24 cellular contexts compared by ENCODE assay signal in genomic region chr5:120072054-120072453, GRCh38.
"Had no signal": no experiment of that assay in that cellular context is flagged by ENCODE, and none has a peak within 500 bp of the region (broad histone marks: within the 10 kb centered on the region; RNA-seq: fewer than 3 reads in every experiment).

No MANE protein-coding gene starts in this region.

- ATAC-seq: naive thymus-derived CD8-positive, alpha-beta T cell; natural killer cell treated with Interleukin-12 subunit alpha and Interleukin-12 subunit beta and Interleukin-15 and Interleukin-18, amount 100 ng/mL, for 72 hours; pancreas; right lobe of liver; stimulated activated memory B cell treated with anti-CD40 and anti-IgM and Interleukin-4, amounts not matched to agents 10 μg/mL and 1 μg/mL and 100 μg/mL, for 72 hours; stimulated activated naive CD8-positive, alpha-beta T cell treated with anti-CD3 and anti-CD28 coated beads, Interleukin-15, amount 100 ng/mL, for 72 hours; stimulated activated naive CD8-positive, alpha-beta T cell treated with anti-CD3 and anti-CD28 coated beads, Interleukin-15, Interleukin-2, amounts not matched to agents 100 U/mL and 50 U/mL, for 24 hours; upper lobe of right lung had no signal

- DNase-seq: naive thymus-derived CD8-positive, alpha-beta T cell; nephron progenitor cell; nucleus accumbens; pancreas; retina; right cardiac atrium; right lobe of liver; spleen; stimulated activated CD4-positive, alpha-beta T cell treated with anti-CD3 and anti-CD28 coated beads, Interleukin-12 subunit alpha, Interleukin-12 subunit beta, amount 100 ng/mL, for 4 hours; stimulated activated CD4-positive, alpha-beta T cell treated with anti-CD3 and anti-CD28 coated beads, Interleukin-1b, Interleukin-23, amount 100 ng/mL, for 48 hours; stimulated activated CD4-positive, alpha-beta T cell treated with anti-CD3 and anti-CD28 coated beads, Interleukin-4, amount 100 ng/mL, for 1 hour; stimulated activated CD4-positive, alpha-beta T cell treated with anti-CD3 and anti-CD28 coated beads, Interleukin-4, amount 100 ng/mL, for 4 hours; stimulated activated CD8-positive, alpha-beta memory T cell treated with anti-CD3 and anti-CD28 coated beads, Interleukin-4, amount 100 ng/mL, for 48 hours; stimulated activated naive CD4-positive, alpha-beta T cell; stimulated activated naive CD8-positive, alpha-beta T cell treated with anti-CD3 and anti-CD28 coated beads, Interleukin-15, amount 100 ng/mL, for 72 hours; stimulated activated naive CD8-positive, alpha-beta T cell treated with anti-CD3 and anti-CD28 coated beads, Interleukin-15, Interleukin-2, amounts not matched to agents 100 U/mL and 50 U/mL, for 24 hours; substantia nigra; testis; tibial artery; transverse colon; upper lobe of right lung; uterus had no signal
